Comparison of ENCODE assay signal across 8 cellular contexts in the genomic region with DNA sequence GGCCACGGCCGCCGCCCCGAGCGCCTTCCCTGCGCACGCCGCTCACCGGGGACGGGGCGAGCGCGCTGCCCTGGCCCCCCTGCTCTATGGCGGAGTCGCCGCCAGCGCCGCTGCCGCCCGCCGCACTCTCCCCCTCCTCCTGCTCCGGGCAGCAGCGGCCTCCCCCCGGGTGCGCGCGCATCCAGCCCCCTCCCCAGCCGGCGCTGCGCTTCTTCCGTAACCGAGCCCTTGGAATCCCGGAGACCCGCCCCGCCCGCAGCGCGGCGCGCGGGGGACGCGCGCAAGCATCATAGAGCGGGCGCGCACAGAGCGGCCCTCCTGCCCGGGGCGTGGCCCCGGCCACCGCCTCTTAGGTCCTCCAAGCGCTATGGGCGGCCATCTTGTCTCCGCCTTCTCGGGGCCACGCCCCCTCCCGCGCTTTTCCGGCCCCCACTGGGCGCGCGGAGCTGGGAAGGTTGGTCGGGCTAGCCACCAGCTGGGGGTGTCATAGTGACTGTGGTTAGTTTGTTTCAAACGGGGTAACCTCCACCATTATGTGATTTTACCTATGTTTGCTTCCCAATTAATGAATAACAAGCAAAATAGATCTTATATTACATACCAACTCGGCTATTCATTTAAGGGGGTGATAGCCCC. TPM values are rescaled to one million over a fixed set of nuclear protein-coding genes. Genes with fewer than 3 reads are reported as not detected.
DNase-seq lines count a peak whose midpoint lies in the region; ATAC-seq and TF ChIP-seq lines count a peak whose summit lies in the region.

A gene with protein sequence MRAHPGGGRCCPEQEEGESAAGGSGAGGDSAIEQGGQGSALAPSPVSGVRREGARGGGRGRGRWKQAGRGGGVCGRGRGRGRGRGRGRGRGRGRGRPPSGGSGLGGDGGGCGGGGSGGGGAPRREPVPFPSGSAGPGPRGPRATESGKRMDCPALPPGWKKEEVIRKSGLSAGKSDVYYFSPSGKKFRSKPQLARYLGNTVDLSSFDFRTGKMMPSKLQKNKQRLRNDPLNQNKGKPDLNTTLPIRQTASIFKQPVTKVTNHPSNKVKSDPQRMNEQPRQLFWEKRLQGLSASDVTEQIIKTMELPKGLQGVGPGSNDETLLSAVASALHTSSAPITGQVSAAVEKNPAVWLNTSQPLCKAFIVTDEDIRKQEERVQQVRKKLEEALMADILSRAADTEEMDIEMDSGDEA (minus strand): TSS at position 291 of the 636 bp plus-strand sequence. CDS start 110 bp downstream, at position 181.

- peak; percentile 68 for DNase-seq in COLO829 (ENCODE audit: low spot score)
- peak; percentile 92 for DNase-seq in GM20000 (ENCODE audit: low spot score)
- peak; percentile 89 for DNase-seq in HT-29 (ENCODE audit: low spot score)
- peak; percentile 92 to 94 for DNase-seq in NOMO-1 (lab: John Stamatoyannopoulos, UW; ENCODE audit: unreplicated experiment in 2 of 2)
- peak; percentile 85 for DNase-seq in activated CD8-positive, alpha-beta memory T cell treated with anti-CD3 and anti-CD28 coated beads for 4 hours (ENCODE audit: low read depth in 2 of 2)
- peak; percentile 96 to 97 (median 96) for DNase-seq in effector memory CD8-positive, alpha-beta T cell
- DNase-seq in memory B cell (ENCODE audit: low spot score in 2 of 2) = peak; percentile 92 to 93
- peak; percentile 85 for DNase-seq in stimulated activated CD8-positive, alpha-beta memory T cell treated with anti-CD3 and anti-CD28 coated beads, Interleukin-12 subunit alpha, Interleukin-12 subunit beta, amount 100 ng/mL, for 24 hours (ENCODE audit: extremely low read depth)

- no peaks in the 10 kb centered on the region for H3K27me3 Mint-ChIP-seq in effector memory CD8-positive, alpha-beta T cell
- H3K27me3 Mint-ChIP-seq in memory B cell = no peaks in the 10 kb centered on the region

- peak; percentile 20 for TF ChIP-seq CTCF in GM20000 (IDR thresholded peaks at IDR 0.05; ENCODE audit: extremely low read depth, missing control alignments)

- ATAC-seq in effector memory CD8-positive, alpha-beta T cell (replicated peaks) = peak; percentile 80
- ATAC-seq in memory B cell (ENCODE audit: low read depth) = peak; percentile 88

- peak within 1 kb of the TSS; percentile 96 to 98 for H3K27ac Mint-ChIP-seq in effector memory CD8-positive, alpha-beta T cell
- H3K27ac Mint-ChIP-seq in memory B cell = peak within 1 kb of the TSS; percentile 94

- H3K9me3 Mint-ChIP-seq in effector memory CD8-positive, alpha-beta T cell = no peaks in the 10 kb centered on the region
- H3K9me3 Mint-ChIP-seq in memory B cell = no peaks in the 10 kb centered on the region

- H3K36me3 Mint-ChIP-seq in effector memory CD8-positive, alpha-beta T cell (ENCODE audit: insufficient read depth) = peaks cover 21% of the 10 kb centered on the region
- peaks cover 2% of the 10 kb centered on the region for H3K36me3 Mint-ChIP-seq in memory B cell

- H3K4me3 Mint-ChIP-seq in effector memory CD8-positive, alpha-beta T cell = peak within 1 kb of the TSS; percentile 91 to 93
- peak within 1 kb of the TSS; percentile 91 for H3K4me3 Mint-ChIP-seq in memory B cell

- H3K4me1 Mint-ChIP-seq in effector memory CD8-positive, alpha-beta T cell (ENCODE audit: low read depth in 2 of 2) = peaks cover 21 to 44% of the 10 kb centered on the region in 2 donors
- peaks cover 23% of the 10 kb centered on the region for H3K4me1 Mint-ChIP-seq in memory B cell

RNA-seq across cellular contexts. Expression of the gene that starts here (rescaled TPM):
- 11.6 and 14.4 TPM in 2 replicates for total RNA-seq in HT-29 (2014; rRNA removed; shearing (Covaris generic))

Comparison
In these comparisons a context has a peak if more than half of its experiments do, and no peak if none do; other contexts are left out.
1. Peak in every context shown above with its lines: DNase-seq and ATAC-seq.